Comparison of ENCODE assay signal across 8 cellular contexts in genomic region chr19:56314018-56314583, GRCh38. TPM values are rescaled to one million over a fixed set of nuclear protein-coding genes. Genes with fewer than 3 reads are reported as not detected.
DNase-seq lines count a peak whose midpoint lies in the region; ATAC-seq, FAIRE-seq and TF ChIP-seq lines count a peak whose summit lies in the region.

No MANE protein-coding gene starts in this region.

- POLR2A ChIA-PET in activated CD8-positive, alpha-beta T cell treated with anti-CD3 and anti-CD28 coated beads for 36 hours (lab: Charles Lee), result interaction anchor here (0.7 to 1.0 kb wide), 2 partner anchors 14 to 50 kb away, joined by 3 read pairs; no protein-coding TSS in a partner anchor

- FAIRE-seq in small intestine (lab: Jason Lieb, UNC), result no peak

- H3K27ac ChIP-seq in hepatocyte, result peak overlapping the region; percentile 97
- peak overlapping the region; percentile 86 to 95 for H3K27ac ChIP-seq in small intestine (ENCODE audit: low read depth in 1 of 2, low read length in 1 of 2)

- no peaks in the 10 kb centered on the region for H4K20me1 ChIP-seq in hepatocyte (ENCODE audit: insufficient read depth, poor library complexity, severe bottlenecking)

- no peaks in the 10 kb centered on the region for H3K27me3 Mint-ChIP-seq in activated CD8-positive, alpha-beta T cell treated with anti-CD3 and anti-CD28 coated beads for 36 hours

- no peaks in the 10 kb centered on the region for H3K9me3 ChIP-seq in hepatocyte (ENCODE audit: low read depth)
- H3K9me3 ChIP-seq in small intestine (ENCODE audit: control insufficient read depth, low read depth), result no peaks in the 10 kb centered on the region

- H3K36me3 ChIP-seq in hepatocyte (replicated peaks; ENCODE audit: insufficient read depth, low read depth) (no peaks in the 10 kb centered on the region), small intestine (ENCODE audit: control insufficient read depth in 2 of 2, insufficient read depth in 2 of 2, low read length in 2 of 2) (no peaks in the 10 kb centered on the region)

- H3K27ac Mint-ChIP-seq in activated CD8-positive, alpha-beta T cell treated with anti-CD3 and anti-CD28 coated beads for 36 hours, result peak overlapping the region; percentile 99

- H3K4me1 Mint-ChIP-seq in activated CD8-positive, alpha-beta T cell treated with anti-CD3 and anti-CD28 coated beads for 36 hours (ENCODE audit: low read depth), result peaks cover 23% of the 10 kb centered on the region

- CTCF ChIA-PET in activated CD8-positive, alpha-beta T cell treated with anti-CD3 and anti-CD28 coated beads for 36 hours (lab: Charles Lee), result interaction anchor here (1.2 to 2.0 kb wide), 5 partner anchors 19 to 233 kb away, joined by 3 to 6 read pairs (median 4); no protein-coding TSS in a partner anchor

- intact Hi-C loops in activated CD8-positive, alpha-beta T cell treated with anti-CD3 and anti-CD28 coated beads for 36 hours (cut with micrococcal nuclease), result no loop called here

- H3K4me1 ChIP-seq in hepatocyte (ENCODE audit: insufficient read depth), result peaks cover 7% of the 10 kb centered on the region
- no peaks in the 10 kb centered on the region for H3K4me1 ChIP-seq in small intestine (ENCODE audit: control insufficient read depth in 2 of 2, insufficient read depth in 1 of 2, low read depth in 1 of 2, low read length in 1 of 2)

- H3K4me2 ChIP-seq in hepatocyte, result peak overlapping the region; percentile 76

- peak overlapping the region; percentile 63 for H2AFZ ChIP-seq in hepatocyte

- H3K36me3 Mint-ChIP-seq in activated CD8-positive, alpha-beta T cell treated with anti-CD3 and anti-CD28 coated beads for 36 hours (ENCODE audit: low read depth), result peaks cover 21% of the 10 kb centered on the region

- DNase-seq in NCI-H1417 (lab: John Stamatoyannopoulos, UW), result peak in 2 of 3 experiments; percentile 82 to 93
- no peak for DNase-seq in NCI-H1417 treated with DMSO at 0.1 percent for 48 hours (lab: John Stamatoyannopoulos, UW)
- DNase-seq in activated CD8-positive, alpha-beta T cell treated with anti-CD3 and anti-CD28 coated beads for 36 hours, result no peak
- peak; percentile 58 for DNase-seq in hepatocyte (ENCODE audit: low spot score)
- DNase-seq in small intestine, result no peak
- no peak for DNase-seq in GF-D8 (lab: John Stamatoyannopoulos, UW)
- DNase-seq in LoVo (ENCODE audit: low spot score), result no peak

- H3K9me2 ChIP-seq in hepatocyte (replicated peaks; ENCODE audit: insufficient read depth), result no peaks in the 10 kb centered on the region

- no peaks in the 10 kb centered on the region for H3K27me3 ChIP-seq in hepatocyte
- H3K27me3 ChIP-seq in small intestine (ENCODE audit: control insufficient read depth in 2 of 2, insufficient read depth in 2 of 2, low read length in 2 of 2), result no peaks in the 10 kb centered on the region

- H3K4me3 ChIP-seq in hepatocyte (peak overlapping the region; percentile 21), small intestine (ENCODE audit: low read depth in 1 of 2, low read length in 2 of 2) (peak overlapping the region; percentile 48 to 70)

- WGBS in hepatocyte (ENCODE audit: low lambda C conversion rate, missing lambda C conversion rate), result under 1% methylated on average over 15 of the region's 22 CpGs
- WGBS in small intestine, 3 donors, result 0 to 1% (median 0%) methylated on average over 21 to 22 of the region's 22 CpGs

- peaks cover 5% of the 10 kb centered on the region for H3K79me2 ChIP-seq in hepatocyte

- H3K9me3 Mint-ChIP-seq in activated CD8-positive, alpha-beta T cell treated with anti-CD3 and anti-CD28 coated beads for 36 hours, result peaks cover 1% of the 10 kb centered on the region

- peak overlapping the region; percentile 89 for H3K4me3 Mint-ChIP-seq in activated CD8-positive, alpha-beta T cell treated with anti-CD3 and anti-CD28 coated beads for 36 hours

- peak; percentile 3 for ATAC-seq in HG03460 (IDR thresholded peaks at IDR 0.05; ENCODE audit: unreplicated experiment)
- ATAC-seq in activated CD8-positive, alpha-beta T cell treated with anti-CD3 and anti-CD28 coated beads for 36 hours, result no peak

- TF ChIP-seq CTCF in activated CD8-positive, alpha-beta T cell treated with anti-CD3 and anti-CD28 coated beads for 36 hours (IDR thresholded peaks at IDR 0.05), result no peak
- TF ChIP-seq CTCF in hepatocyte (IDR thresholded peaks at IDR 0.05; ENCODE audit: poor library complexity), result no peak

RNA-seq across cellular contexts. Expression of gene ZSCAN5A, which starts 0.5 kb away (rescaled TPM):
- total RNA-seq in activated CD8-positive, alpha-beta T cell treated with anti-CD3 and anti-CD28 coated beads for 36 hours, result 1 to 10 TPM; 7.7 to 9.0 TPM
- total RNA-seq in hepatocyte, result 7.0 and 10.6 TPM in 2 replicates
- polyA plus RNA-seq in hepatocyte (4.9 and 7.3 TPM in 2 replicates), small intestine (1 to 10 TPM; 5.4 to 7.8 (median 7.2) TPM)

RNA-seq across cellular contexts. Expression of gene EDDM13, which starts 41.6 kb away (rescaled TPM):
- total RNA-seq in activated CD8-positive, alpha-beta T cell treated with anti-CD3 and anti-CD28 coated beads for 36 hours, result 1 to 10 TPM in 1 of 2 experiments, not detected in 1; 1.3 TPM
- total RNA-seq in hepatocyte, result not detected in 2 replicates
- 1.3 TPM in 1 of 2 replicates, not detected in the other for polyA plus RNA-seq in hepatocyte
- polyA plus RNA-seq in small intestine, result 1 to 10 TPM in 1 of 3 donors, not detected in 2; 1.7 TPM

Comparison
In these comparisons a context has a peak if more than half of its experiments do, and no peak if none do; other contexts are left out.
1. DNase-seq: peak in NCI-H1417 (2 of 3) and hepatocyte (single experiment); none in NCI-H1417 treated with DMSO at 0.1 percent for 48 hours (single experiment), activated CD8-positive, alpha-beta T cell treated with anti-CD3 and anti-CD28 coated beads for 36 hours (single experiment), small intestine (single experiment), GF-D8 (single experiment) and LoVo (single experiment).